ENCODE assay signal across 1 cellular context in the genomic region with DNA sequence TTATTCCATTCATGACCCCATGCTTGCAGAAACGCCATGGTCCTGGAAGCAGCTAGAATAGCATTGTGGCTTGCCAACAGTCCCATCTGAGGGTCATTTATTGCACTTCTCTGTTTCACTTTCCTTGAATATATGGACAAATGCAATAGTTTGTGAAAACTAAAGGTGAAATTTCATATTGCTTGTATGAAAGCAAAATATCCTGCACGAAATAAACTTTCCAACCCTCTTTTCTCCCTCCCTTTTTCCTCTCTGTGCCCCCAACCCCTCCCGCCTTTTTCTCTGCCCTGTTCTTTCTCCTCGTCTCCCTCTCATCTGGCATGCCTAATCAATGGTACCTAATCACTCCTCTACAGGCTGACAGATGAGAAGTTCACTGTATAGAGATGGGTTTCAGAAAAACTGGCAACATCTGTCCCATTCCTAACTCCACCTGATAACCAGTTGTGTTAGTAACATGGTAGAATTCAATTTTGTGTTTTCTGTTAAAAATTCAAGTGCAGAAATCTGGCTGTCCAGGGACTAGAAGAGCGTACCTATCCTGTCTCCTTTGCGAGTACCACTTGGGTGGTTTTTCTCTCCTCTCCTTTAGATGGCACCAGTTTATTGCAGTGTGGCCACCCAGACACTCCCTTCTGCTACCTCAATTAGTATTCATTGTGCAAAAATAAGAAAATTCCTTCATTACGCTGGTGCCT.
TF ChIP-seq lines count a peak whose summit lies in the region.

No MANE protein-coding gene starts in this region.

TF ChIP-seq in SK-N-SH treated with all-trans-retinoic acid at 6 μM for 48 hours, 23 proteins besides CTCF, POLR2A, EP300 and RAD21 (continued from another document):
- no peak for TF ChIP-seq TCF4 (CRISPR knock-in tag; IDR thresholded peaks at IDR 0.05; ENCODE audit: borderline replicate concordance)
- no peak for TF ChIP-seq OSR1 (CRISPR knock-in tag; IDR thresholded peaks at IDR 0.05)
- TF ChIP-seq, protein P1, sequence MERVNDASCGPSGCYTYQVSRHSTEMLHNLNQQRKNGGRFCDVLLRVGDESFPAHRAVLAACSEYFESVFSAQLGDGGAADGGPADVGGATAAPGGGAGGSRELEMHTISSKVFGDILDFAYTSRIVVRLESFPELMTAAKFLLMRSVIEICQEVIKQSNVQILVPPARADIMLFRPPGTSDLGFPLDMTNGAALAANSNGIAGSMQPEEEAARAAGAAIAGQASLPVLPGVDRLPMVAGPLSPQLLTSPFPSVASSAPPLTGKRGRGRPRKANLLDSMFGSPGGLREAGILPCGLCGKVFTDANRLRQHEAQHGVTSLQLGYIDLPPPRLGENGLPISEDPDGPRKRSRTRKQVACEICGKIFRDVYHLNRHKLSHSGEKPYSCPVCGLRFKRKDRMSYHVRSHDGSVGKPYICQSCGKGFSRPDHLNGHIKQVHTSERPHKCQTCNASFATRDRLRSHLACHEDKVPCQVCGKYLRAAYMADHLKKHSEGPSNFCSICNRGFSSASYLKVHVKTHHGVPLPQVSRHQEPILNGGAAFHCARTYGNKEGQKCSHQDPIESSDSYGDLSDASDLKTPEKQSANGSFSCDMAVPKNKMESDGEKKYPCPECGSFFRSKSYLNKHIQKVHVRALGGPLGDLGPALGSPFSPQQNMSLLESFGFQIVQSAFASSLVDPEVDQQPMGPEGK (CRISPR knock-in tag; IDR thresholded peaks at IDR 0.05; ENCODE audit: borderline replicate concordance): no peak
- no peak for TF ChIP-seq BACH2 (CRISPR knock-in tag; IDR thresholded peaks at IDR 0.05; ENCODE audit: borderline replicate concordance)
- TF ChIP-seq ARNTL (CRISPR knock-in tag; IDR thresholded peaks at IDR 0.05; ENCODE audit: borderline replicate concordance, low read depth): no peak
- TF ChIP-seq GLIS3 (CRISPR knock-in tag; IDR thresholded peaks at IDR 0.05): no peak
- TF ChIP-seq ZNF565 (CRISPR knock-in tag; conservative IDR thresholded peaks at IDR 0.05; ENCODE audit: low read depth): no peak
